ENCODE assay signal across 10 cellular contexts in genomic region chr1:234726359-234726836, GRCh38.
DNase-seq lines count a peak whose midpoint lies in the region; ATAC-seq, FAIRE-seq and TF ChIP-seq lines count a peak whose summit lies in the region.
"Had no signal": no experiment of that assay in that cellular context is flagged by ENCODE, and none has a peak within 500 bp of the region (broad histone marks: within the 10 kb centered on the region; RNA-seq: fewer than 3 reads in every experiment).

No MANE protein-coding gene starts in this region.

- H3K4me2 ChIP-seq in DOHH2 (ENCODE audit: low read length) = peak overlapping the region; percentile 85

- peaks cover 100% of the 10 kb centered on the region for H3K4me1 Mint-ChIP-seq in dendritic cell treated with granulocyte-macrophage colony-stimulating factor and Interleukin-4, amounts not matched to agents 40 ng/mL and 50 ng/mL, for 4 days (ENCODE audit: low read depth)

- intact Hi-C loops in dendritic cell treated with granulocyte-macrophage colony-stimulating factor and Interleukin-4, amounts not matched to agents 40 ng/mL and 50 ng/mL, for 4 days (cut with micrococcal nuclease) = loop anchor here (5.0 kb wide), 1 partner anchor 236 kb away; no protein-coding TSS in a partner anchor
- intact Hi-C loops in pancreas (cut with DNase I) = loop anchor here in 1 of 3 donors (5.0 kb wide), 1 partner anchor 356 kb away; no protein-coding TSS in a partner anchor

- no peaks in the 10 kb centered on the region for H3K9me3 Mint-ChIP-seq in dendritic cell treated with granulocyte-macrophage colony-stimulating factor and Interleukin-4, amounts not matched to agents 40 ng/mL and 50 ng/mL, for 4 days
- H3K9me3 Mint-ChIP-seq: activated B cell treated with CpG ODN at 0.5 μM for 24 hours had no signal

- H3K4me3 Mint-ChIP-seq in dendritic cell treated with granulocyte-macrophage colony-stimulating factor and Interleukin-4, amounts not matched to agents 40 ng/mL and 50 ng/mL, for 4 days = no peak overlapping the region
- H3K4me3 Mint-ChIP-seq: activated B cell treated with CpG ODN at 0.5 μM for 24 hours had no signal

- H3K36me3 ChIP-seq in DOHH2 (ENCODE audit: control insufficient read depth, low read length) (no peaks in the 10 kb centered on the region), pancreas (no peaks in the 10 kb centered on the region)

- no peak for FAIRE-seq in pancreas (lab: Jason Lieb, UNC)
- FAIRE-seq in D721Med (lab: Jason Lieb, UNC) = no peak
- FAIRE-seq: islet of Langerhans had no signal

- H3K79me2 ChIP-seq in DOHH2 (ENCODE audit: control insufficient read depth, low read length) = no peaks in the 10 kb centered on the region

- H3K9me3 ChIP-seq in DOHH2 (ENCODE audit: control insufficient read depth, insufficient read depth, low read length) (no peaks in the 10 kb centered on the region), pancreas (no peaks in the 10 kb centered on the region)

- H3K27ac Mint-ChIP-seq in dendritic cell treated with granulocyte-macrophage colony-stimulating factor and Interleukin-4, amounts not matched to agents 40 ng/mL and 50 ng/mL, for 4 days = peak overlapping the region; percentile 99

- TF ChIP-seq CTCF in DOHH2 (IDR thresholded peaks at IDR 0.05; ENCODE audit: low read depth, low read length, poor library complexity, severe bottlenecking) (no peak), pancreas (IDR thresholded peaks at IDR 0.05) (no peak), D721Med (IDR thresholded peaks at IDR 0.05; ENCODE audit: insufficient read depth, missing control alignments) (no peak)

- peak; percentile 83 for DNase-seq in NCI-H510A (lab: John Stamatoyannopoulos, UW)
- no peak for DNase-seq in pancreas
- DNase-seq in amniotic stem cell (lab: John Stamatoyannopoulos, UW) = no peak
- no peak for DNase-seq in stimulated activated naive CD4-positive, alpha-beta T cell treated with Interleukin-2 at 50 U/mL for 16 hours (lab: John Stamatoyannopoulos, UW)
- no peak for DNase-seq in D721Med (ENCODE audit: insufficient read length, low spot score)
- DNase-seq: activated B cell treated with CpG ODN at 0.5 μM for 24 hours had no signal

- no peaks in the 10 kb centered on the region for H3K9me2 ChIP-seq in DOHH2 (replicated peaks; ENCODE audit: control insufficient read depth, low read length)

- H3K36me3 Mint-ChIP-seq in dendritic cell treated with granulocyte-macrophage colony-stimulating factor and Interleukin-4, amounts not matched to agents 40 ng/mL and 50 ng/mL, for 4 days (ENCODE audit: low read depth) = no peaks in the 10 kb centered on the region

- H4K20me1 ChIP-seq in DOHH2 (ENCODE audit: control insufficient read depth, insufficient read depth, low read depth, low read length) = no peaks in the 10 kb centered on the region

- H3K27me3 Mint-ChIP-seq in dendritic cell treated with granulocyte-macrophage colony-stimulating factor and Interleukin-4, amounts not matched to agents 40 ng/mL and 50 ng/mL, for 4 days = no peaks in the 10 kb centered on the region
- H3K27me3 Mint-ChIP-seq: activated B cell treated with CpG ODN at 0.5 μM for 24 hours had no signal

- H3F3A ChIP-seq in DOHH2 (ENCODE audit: control insufficient read depth, insufficient read depth) = peaks cover 21% of the 10 kb centered on the region

- peak overlapping the region; percentile 64 for H3K4me3 ChIP-seq in DOHH2 (ENCODE audit: low read length)
- no peak overlapping the region for H3K4me3 ChIP-seq in pancreas

- ATAC-seq in pancreas (no peak), HG03159 (IDR thresholded peaks at IDR 0.05; ENCODE audit: unreplicated experiment) (no peak)

- H3K27ac ChIP-seq in DOHH2 (ENCODE audit: low read depth, low read length) = peak overlapping the region; percentile 92
- H3K27ac ChIP-seq in pancreas = peak overlapping the region; percentile 94 to 99 (median 97)

- H3K27me3 ChIP-seq in DOHH2 (ENCODE audit: control insufficient read depth, low read length) (no peaks in the 10 kb centered on the region), pancreas (no peaks in the 10 kb centered on the region)

- H3K4me1 ChIP-seq in DOHH2 (ENCODE audit: control insufficient read depth, low read length) (peaks cover 66% of the 10 kb centered on the region), pancreas (peaks cover 41 to 53% (median 47%) of the 10 kb centered on the region in 3 donors)

- 83 to 89% methylated on average over 12 of the region's 12 CpGs for WGBS in pancreas, 2 donors
